Comparison of ENCODE assay signal across 14 cellular contexts in the genomic region with DNA sequence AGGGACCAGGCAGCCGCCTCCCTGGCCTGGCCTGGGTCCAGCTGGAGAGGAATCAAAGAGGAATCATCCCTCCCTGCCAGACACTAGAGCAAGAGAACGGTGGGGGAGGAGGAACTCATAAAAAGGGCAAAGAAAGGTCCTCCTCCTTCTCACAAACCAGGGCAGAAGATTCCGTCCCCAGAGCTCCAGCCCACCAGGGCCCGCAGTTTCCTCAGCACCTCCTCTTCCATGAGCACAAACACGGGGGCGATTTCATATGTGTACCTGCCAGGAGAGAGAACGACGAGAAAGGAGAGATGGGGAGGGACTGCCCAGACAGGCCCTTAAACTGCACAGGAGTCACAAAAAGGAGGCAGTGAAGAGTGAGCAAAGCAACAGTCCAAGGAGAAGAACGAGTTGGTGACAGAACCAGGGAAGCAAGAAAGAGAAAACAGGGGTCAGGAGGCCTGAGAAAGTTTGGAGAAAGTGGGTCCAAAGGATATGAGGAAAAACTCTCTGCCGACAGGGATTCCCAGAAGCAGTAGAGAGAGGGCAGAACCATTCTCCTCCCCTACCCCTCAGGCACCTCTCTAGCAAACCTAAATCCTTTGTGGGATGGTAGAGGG. TPM values are rescaled to one million over a fixed set of nuclear protein-coding genes. Genes with fewer than 3 reads are reported as not detected.
DNase-seq lines count a peak whose midpoint lies in the region; ATAC-seq and TF ChIP-seq lines count a peak whose summit lies in the region.
"Had no signal": no experiment of that assay in that cellular context is flagged by ENCODE, and none has a peak within 500 bp of the region (broad histone marks: within the 10 kb centered on the region; RNA-seq: fewer than 3 reads in every experiment).

No MANE protein-coding gene starts in this region.

- H3K27ac ChIP-seq in BLaER1 treated with 17β-estradiol and CSF1 and Interleukin-3, amounts not matched to agents 10 nM and 100 nM = 0 out of 22 replicates have a peak overlapping the region, but pooled peaks of 2 of the 11 experiments have one; percentile 1 to 6
- H3K27ac ChIP-seq in upper lobe of left lung = no peak overlapping the region
- H3K27ac ChIP-seq: suprapubic skin had no signal

- H3K4me1 ChIP-seq in BLaER1 treated with 17β-estradiol and CSF1 and Interleukin-3, amounts not matched to agents 10 nM and 100 nM = peaks cover 10 to 32% (median 22%) of the 10 kb centered on the region in 10 experiments
- H3K4me1 ChIP-seq in upper lobe of left lung = peaks cover 0 to 12% (median 0%) of the 10 kb centered on the region in 4 donors

- H3K9me3 ChIP-seq in BLaER1 treated with 17β-estradiol and CSF1 and Interleukin-3, amounts not matched to agents 10 nM and 100 nM (replicated peaks in 1 of 11) = no peaks in the 10 kb centered on the region
- no peaks in the 10 kb centered on the region for H3K9me3 ChIP-seq in upper lobe of left lung
- H3K9me3 ChIP-seq: suprapubic skin had no signal

- H3K27me3 ChIP-seq in BLaER1 treated with 17β-estradiol and CSF1 and Interleukin-3, amounts not matched to agents 10 nM and 100 nM = no peaks in the 10 kb centered on the region
- H3K27me3 ChIP-seq in upper lobe of left lung = no peaks in the 10 kb centered on the region
- H3K27me3 ChIP-seq: suprapubic skin had no signal

- H3K36me3 Mint-ChIP-seq in MCF 10A (ENCODE audit: insufficient read depth, unreplicated experiment) (peaks cover 22% of the 10 kb centered on the region), nephron (ENCODE audit: low read depth) (peaks cover 16% of the 10 kb centered on the region), immature natural killer cell (peaks cover 4 to 11% (median 6%) of the 10 kb centered on the region in 3 donors)
- H3K36me3 Mint-ChIP-seq: WTC11 had no signal

- no peak for ATAC-seq in upper lobe of left lung (ENCODE audit: low FRiP score in 2 of 2)
- no peak for ATAC-seq in GM19397 (IDR thresholded peaks at IDR 0.05; ENCODE audit: unreplicated experiment)
- ATAC-seq in HG03095 (IDR thresholded peaks at IDR 0.05; ENCODE audit: unreplicated experiment) = no peak
- ATAC-seq: WTC11 had no signal

- H3K27me3 Mint-ChIP-seq in MCF 10A (ENCODE audit: insufficient read depth, unreplicated experiment) (no peaks in the 10 kb centered on the region), nephron (ENCODE audit: low read depth) (no peaks in the 10 kb centered on the region), immature natural killer cell (ENCODE audit: low read depth in 3 of 3) (peaks cover 1 to 3% (median 2%) of the 10 kb centered on the region in 3 donors)
- H3K27me3 Mint-ChIP-seq: activated T-cell treated with anti-CD3 and anti-CD28 coated beads, Interleukin-2, amount 50 U/mL, for 24 hours; CD8-positive, alpha-beta memory T cell had no signal

- H3K4me1 Mint-ChIP-seq in MCF 10A (ENCODE audit: insufficient read depth, unreplicated experiment) (peaks cover 18% of the 10 kb centered on the region), nephron (peaks cover 36% of the 10 kb centered on the region), immature natural killer cell (no peaks in the 10 kb centered on the region)
- H3K4me1 Mint-ChIP-seq: CD8-positive, alpha-beta memory T cell had no signal

- H3K9me3 Mint-ChIP-seq in MCF 10A (ENCODE audit: unreplicated experiment) (no peaks in the 10 kb centered on the region), nephron (no peaks in the 10 kb centered on the region), immature natural killer cell (no peaks in the 10 kb centered on the region)
- H3K9me3 Mint-ChIP-seq: activated T-cell treated with anti-CD3 and anti-CD28 coated beads, Interleukin-2, amount 50 U/mL, for 24 hours; CD8-positive, alpha-beta memory T cell; WTC11 had no signal

- H3K4me2 ChIP-seq in BLaER1 treated with 17β-estradiol and CSF1 and Interleukin-3, amounts not matched to agents 10 nM and 100 nM = peak overlapping the region in 10 of 11 experiments; percentile 16 to 58 (median 44); a peak in 19 of 22 replicates

- H3K27ac Mint-ChIP-seq in MCF 10A (ENCODE audit: low read depth, unreplicated experiment) = peak overlapping the region; percentile 56
- peak overlapping the region; percentile 85 to 96 (median 87) for H3K27ac Mint-ChIP-seq in nephron
- H3K27ac Mint-ChIP-seq in immature natural killer cell = no peak overlapping the region
- H3K27ac Mint-ChIP-seq: activated T-cell treated with anti-CD3 and anti-CD28 coated beads, Interleukin-2, amount 50 U/mL, for 24 hours; WTC11 had no signal

- intact Hi-C loops in MCF 10A (cut with micrococcal nuclease) = no loop called here

- H4K20me1 ChIP-seq in BLaER1 treated with 17β-estradiol and CSF1 and Interleukin-3, amounts not matched to agents 10 nM and 100 nM = no peaks in the 10 kb centered on the region

- CTCF ChIA-PET in MCF 10A (lab: Yijun Ruan, JAX) = interaction anchor here (0.6 to 2.0 kb wide), 3 partner anchors 12 to 40 kb away, joined by 3 to 9 read pairs (median 7); no protein-coding TSS in a partner anchor

- TF ChIP-seq EP300 in upper lobe of left lung (IDR thresholded peaks at IDR 0.05) = no peak

- H3K4me3 ChIP-seq in BLaER1 treated with 17β-estradiol and CSF1 and Interleukin-3, amounts not matched to agents 10 nM and 100 nM = no peak overlapping the region
- H3K4me3 ChIP-seq in upper lobe of left lung = no peak overlapping the region
- H3K4me3 ChIP-seq: suprapubic skin had no signal

- H3K36me3 ChIP-seq in BLaER1 treated with 17β-estradiol and CSF1 and Interleukin-3, amounts not matched to agents 10 nM and 100 nM = peaks cover 0 to 28% (median 0%) of the 10 kb centered on the region in 11 experiments; a peak in 3 of 22 replicates
- H3K36me3 ChIP-seq in upper lobe of left lung = peaks cover 0 to 25% (median 22%) of the 10 kb centered on the region in 4 donors

- BruUV-seq in MCF 10A (replicated peaks; lab: Mats Ljungman, UMichigan) = no TSS peak

- peak overlapping the region in 5 of 11 experiments; percentile 0 to 34 (median 22); a peak in 5 of 22 replicates for H3K9ac ChIP-seq in BLaER1 treated with 17β-estradiol and CSF1 and Interleukin-3, amounts not matched to agents 10 nM and 100 nM

- H3K4me3 Mint-ChIP-seq in MCF 10A (ENCODE audit: unreplicated experiment) (no peak overlapping the region), nephron (peak overlapping the region; percentile 4 to 24 (median 19)), immature natural killer cell (no peak overlapping the region)
- H3K4me3 Mint-ChIP-seq: activated T-cell treated with anti-CD3 and anti-CD28 coated beads, Interleukin-2, amount 50 U/mL, for 24 hours; CD8-positive, alpha-beta memory T cell; WTC11 had no signal

- POLR2A ChIA-PET in MCF 10A (lab: Yijun Ruan, JAX) = no interaction called here

- DNase-seq in M059J (ENCODE audit: low read depth) (peak; percentile 55), MCF 10A (ENCODE audit: unreplicated experiment) (no peak), upper lobe of left lung (no peak), immature natural killer cell (no peak)
- DNase-seq: activated T-cell treated with anti-CD3 and anti-CD28 coated beads, Interleukin-2, amount 50 U/mL, for 24 hours; CD8-positive, alpha-beta memory T cell; NCI-H524 treated with DMSO at 0.1 percent for 48 hours had no signal

- no peak for TF ChIP-seq POLR2A in upper lobe of left lung (IDR thresholded peaks at IDR 0.05)

- TF ChIP-seq CTCF in MCF 10A (IDR thresholded peaks at IDR 0.05; ENCODE audit: unreplicated experiment) = no peak
- no peak for TF ChIP-seq CTCF in nephron (IDR thresholded peaks at IDR 0.05; ENCODE audit: unreplicated experiment in 3 of 3)
- no peak for TF ChIP-seq CTCF in upper lobe of left lung (IDR thresholded peaks at IDR 0.05)

- 66 to 72% methylated on average over 9 to 10 of the region's 10 CpGs for WGBS in upper lobe of left lung, 2 donors

RNA-seq across cellular contexts. Expression of a gene that starts 8.7 kb away (rescaled TPM):
- total RNA-seq in M059J (2014; rRNA removed; shearing (Covaris generic)) = 9.5 and 11.7 TPM in 2 replicates
- total RNA-seq in MCF 10A (2022) (34.9 and 36.2 TPM in 2 replicates), upper lobe of left lung (10 to 100 TPM in 5 of 6 donors, 1 to 10 TPM in 1; 9.6 to 52.4 (median 24.0) TPM)
- 1 to 10 TPM; 2.0 to 5.1 (median 2.6) TPM for polyA plus RNA-seq in immature natural killer cell

RNA-seq across cellular contexts. Expression of a gene that starts 8.9 kb away (rescaled TPM):
- total RNA-seq in M059J (2014; rRNA removed; shearing (Covaris generic)) = 0.89 and 2.6 TPM in 2 replicates
- total RNA-seq in MCF 10A (2022) = 22.7 and 30.8 TPM in 2 replicates
- total RNA-seq in upper lobe of left lung = 100 to 1,000 TPM in 1 of 6 donors, 10 to 100 TPM in 5; 19.8 to 164 (median 28.6) TPM
- 1 to 10 TPM in 2 of 3 donors, under 1 TPM in 1; 0.85 to 3.8 (median 2.6) TPM for polyA plus RNA-seq in immature natural killer cell

RNA-seq across cellular contexts. Expression of a gene that starts 35.2 kb away (rescaled TPM):
- not detected in 2 replicates for total RNA-seq in M059J (2014; rRNA removed; shearing (Covaris generic))
- 1.0 and 1.1 TPM in 2 replicates for total RNA-seq in MCF 10A (2022)
- total RNA-seq in upper lobe of left lung = 10 to 100 TPM in 1 of 6 donors, 1 to 10 TPM in 5; 3.1 to 12.9 (median 4.7) TPM
- polyA plus RNA-seq in immature natural killer cell = 100 to 1,000 TPM; 289 to 390 (median 389) TPM
- total RNA-seq: endothelial cell of umbilical vein had no signal

Comparison
In these comparisons a context has a peak if more than half of its experiments do, and no peak if none do; other contexts are left out.
1. H3K27ac Mint-ChIP-seq: peak in MCF 10A (single experiment) and nephron (3 of 3); none in immature natural killer cell (0 of 6).
2. H3K4me3 Mint-ChIP-seq: peak in nephron (3 of 3); none in MCF 10A (single experiment) and immature natural killer cell (0 of 5).